24 cellular contexts compared by ENCODE assay signal in the genomic region with DNA sequence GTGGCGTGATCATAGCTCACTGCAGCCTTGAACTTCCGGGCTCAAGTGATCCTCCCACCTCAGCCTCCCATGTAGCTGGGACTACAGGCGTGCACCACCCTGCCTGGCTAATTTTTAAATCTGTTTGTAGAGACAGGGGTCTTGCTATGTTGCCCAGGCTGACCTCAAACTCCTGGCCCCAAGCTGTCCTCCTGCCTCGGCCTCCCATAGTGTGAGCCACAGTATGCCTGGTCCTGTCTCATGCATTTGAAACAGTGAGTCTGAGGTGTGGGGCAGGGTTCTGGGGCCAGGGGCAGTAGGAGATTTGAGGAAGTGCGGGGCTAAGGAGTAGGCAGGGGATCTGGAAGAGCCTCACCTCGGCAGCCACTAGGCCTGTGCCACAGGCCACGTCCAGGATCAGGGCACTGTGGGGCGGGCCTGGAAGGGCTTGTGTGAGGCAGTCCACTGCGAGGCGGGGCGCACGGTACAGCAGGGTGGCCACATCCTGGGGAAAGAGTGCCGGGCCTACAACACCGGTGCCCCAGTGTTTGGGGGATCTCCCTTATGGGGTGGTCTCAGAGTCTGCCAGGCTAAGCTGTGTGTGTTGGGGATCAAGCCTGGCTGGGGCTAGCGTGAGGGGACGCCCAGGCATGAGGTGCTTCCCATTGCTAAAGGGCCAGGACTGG. TPM values are rescaled to one million over a fixed set of nuclear protein-coding genes. Genes with fewer than 3 reads are reported as not detected.
A peak's percentile ranks its signal among the peaks of the same experiment; 100 is the strongest.
DNase-seq lines count a peak whose midpoint lies in the region; ATAC-seq, FAIRE-seq and TF ChIP-seq lines count a peak whose summit lies in the region.
"Had no signal": no experiment of that assay in that cellular context is flagged by ENCODE, and none has a peak within 500 bp of the region (broad histone marks: within the 10 kb centered on the region; RNA-seq: fewer than 3 reads in every experiment).

No MANE protein-coding gene starts in this region.

- H3K9me2 ChIP-seq in PC-9 (ENCODE audit: insufficient read depth), result no peaks in the 10 kb centered on the region

- H3K79me2 ChIP-seq in PC-9 (ENCODE audit: low read depth) (no peaks in the 10 kb centered on the region), H1 (ENCODE audit: control insufficient read depth in 1 of 2, insufficient read depth in 2 of 2, low read length in 2 of 2) (no peaks in the 10 kb centered on the region)

- H3F3A ChIP-seq in PC-9 (ENCODE audit: insufficient read depth, low read depth), result peaks cover 33% of the 10 kb centered on the region

- H3K14ac ChIP-seq in H1 (ENCODE audit: insufficient read length), result no peak overlapping the region

- TF ChIP-seq CTCF in PC-9 (conservative IDR thresholded peaks at IDR 0.05), result no peak
- no peak for TF ChIP-seq CTCF in H1 (IDR thresholded peaks at IDR 0.05; ENCODE audit: control extremely low read depth in 1 of 3, insufficient read depth in 1 of 3, low read depth in 1 of 3, low read length in 3 of 3)

- no peak for TF ChIP-seq EP300 in H1 (IDR thresholded peaks at IDR 0.05; ENCODE audit: borderline replicate concordance in 1 of 2, low read depth in 2 of 2, low read length in 2 of 2)

- H3K27ac Mint-ChIP-seq in activated naive CD4-positive, alpha-beta T cell treated with anti-CD3 and anti-CD28 coated beads, Interleukin-2, amount 50 U/mL, for 24 hours, result no peak overlapping the region
- no peak overlapping the region for H3K27ac Mint-ChIP-seq in activated naive CD4-positive, alpha-beta T cell treated with anti-CD3 and anti-CD28 coated beads, Interleukin-2, amount 50 U/mL, for 72 hours
- H3K27ac Mint-ChIP-seq: activated CD8-positive, alpha-beta memory T cell treated with anti-CD3 and anti-CD28 coated beads, Interleukin-2, amount 10 ng/mL, durations not matched to agents 7 days and 5 days; naive B cell had no signal

- no peak for FAIRE-seq in H1 (lab: Jason Lieb, UNC)

- H3K4me1 ChIP-seq in PC-9 (replicated peaks; ENCODE audit: insufficient read depth), result peaks cover 19% of the 10 kb centered on the region
- peaks cover 0 to 11% (median 5%) of the 10 kb centered on the region in 4 experiments; a peak in 5 of 7 replicates for H3K4me1 ChIP-seq in H1 (replicated peaks in 1 of 4; ENCODE audit: control insufficient read depth in 3 of 4, insufficient read depth in 4 of 4, low read length in 3 of 4)

- BruUV-seq in PC-9 (replicated peaks; lab: Mats Ljungman, UMichigan), result no TSS peak

- no peaks in the 10 kb centered on the region for H3K79me1 ChIP-seq in H1 (ENCODE audit: low read depth, low read length)

- intact Hi-C loops in PC-9 (cut with micrococcal nuclease; ENCODE audit: unreplicated experiment) (no loop called here), sciatic nerve (cut with DNase I) (no loop called here)

- no peak overlapping the region for H4K91ac ChIP-seq in H1 (replicated peaks; ENCODE audit: insufficient read length, low read length)

- peak overlapping the region; percentile 63 for H3K4me3 Mint-ChIP-seq in activated naive CD4-positive, alpha-beta T cell treated with anti-CD3 and anti-CD28 coated beads, Interleukin-2, amount 50 U/mL, for 24 hours

- H4K20me1 ChIP-seq in PC-9 (ENCODE audit: insufficient read depth), result no peaks in the 10 kb centered on the region
- no peaks in the 10 kb centered on the region for H4K20me1 ChIP-seq in H1 (replicated peaks in 1 of 2; ENCODE audit: control insufficient read depth in 1 of 2, insufficient read depth in 2 of 2, low read length in 2 of 2)

- H3K4me2 ChIP-seq in PC-9 (peak overlapping the region; percentile 87; the same call in 1 of the 2 replicates), H1 (ENCODE audit: insufficient read depth in 1 of 2, low read depth in 2 of 2, low read length in 2 of 2) (no peak overlapping the region; a peak in 1 of 4 replicates)

- H3K56ac ChIP-seq in H1 (replicated peaks; ENCODE audit: insufficient read length, low read depth, low read length), result no peak overlapping the region

- no peak overlapping the region for H3K4ac ChIP-seq in H1 (replicated peaks; ENCODE audit: insufficient read length, low read depth, low read length)

- H3K27me3 Mint-ChIP-seq in activated naive CD4-positive, alpha-beta T cell treated with anti-CD3 and anti-CD28 coated beads, Interleukin-2, amount 50 U/mL, for 24 hours, result no peaks in the 10 kb centered on the region
- H3K27me3 Mint-ChIP-seq: CD4-positive, CD25-positive, alpha-beta regulatory T cell; naive B cell; stimulated activated naive B cell treated with anti-CD40 and anti-IgM and Interleukin-4, amounts not matched to agents 10 μg/mL and 1 μg/mL and 100 μg/mL, for 72 hours had no signal

- peaks cover 16% of the 10 kb centered on the region for H3K4me1 Mint-ChIP-seq in activated naive CD4-positive, alpha-beta T cell treated with anti-CD3 and anti-CD28 coated beads, Interleukin-2, amount 50 U/mL, for 24 hours

- no peak overlapping the region for H3K4me3 ChIP-seq in PC-9
- H3K4me3 ChIP-seq in H1 (ENCODE audit: extremely low read depth in 1 of 4, insufficient read depth in 2 of 4, low read depth in 3 of 4, low read length in 4 of 4), result no peak overlapping the region

- H3K9ac ChIP-seq in H1 (replicated peaks in 1 of 4; ENCODE audit: extremely low read depth in 1 of 4, low read depth in 3 of 4, low read length in 3 of 4), result no peak overlapping the region

- 0 out of 2 replicates have a peak overlapping the region, but pooled peaks have one; percentile 52 for H2BK12ac ChIP-seq in H1 (ENCODE audit: low read depth, low read length)

- H3K18ac ChIP-seq in H1 (ENCODE audit: extremely low read depth, low read length), result peak overlapping the region; percentile 75; the same call in 1 of the 2 replicates

- no peak overlapping the region for H3K27ac ChIP-seq in PC-9
- no peak overlapping the region for H3K27ac ChIP-seq in H1 (ENCODE audit: low read depth, low read length)
- H3K27ac ChIP-seq: gastrocnemius medialis had no signal

- H3K9me3 Mint-ChIP-seq in activated naive CD4-positive, alpha-beta T cell treated with anti-CD3 and anti-CD28 coated beads, Interleukin-2, amount 50 U/mL, for 24 hours, result no peaks in the 10 kb centered on the region
- H3K9me3 Mint-ChIP-seq in activated naive CD4-positive, alpha-beta T cell treated with anti-CD3 and anti-CD28 coated beads, Interleukin-2, amount 50 U/mL, for 72 hours, result no peaks in the 10 kb centered on the region
- H3K9me3 Mint-ChIP-seq: CD4-positive, CD25-positive, alpha-beta regulatory T cell; naive B cell; stimulated activated naive B cell treated with anti-CD40 and anti-IgM and Interleukin-4, amounts not matched to agents 10 μg/mL and 1 μg/mL and 100 μg/mL, for 72 hours had no signal

- no peak overlapping the region for H2BK20ac ChIP-seq in H1 (ENCODE audit: low read length)

- H2BK120ac ChIP-seq in H1 (replicated peaks; ENCODE audit: low read depth, low read length), result peak overlapping the region; percentile 64

- H2AK5ac ChIP-seq in H1 (ENCODE audit: low read depth, low read length), result no peak overlapping the region

- H4K8ac ChIP-seq in H1 (ENCODE audit: extremely low read depth, insufficient read depth, low read length), result no peak overlapping the region; the same call in 1 of the 2 replicates

- H2AFZ ChIP-seq in PC-9 (no peak overlapping the region), H1 (ENCODE audit: low read length) (no peak overlapping the region)

- H3K9me3 ChIP-seq in PC-9 (ENCODE audit: insufficient read depth, low read depth) (no peaks in the 10 kb centered on the region), H1 (ENCODE audit: insufficient read depth in 2 of 2, low read depth in 1 of 2, low read length in 1 of 2) (no peaks in the 10 kb centered on the region)
- H3K9me3 ChIP-seq: gastrocnemius medialis, upper lobe of left lung had no signal

- no peak overlapping the region for H3K23ac ChIP-seq in H1 (ENCODE audit: insufficient read length)

- H2BK15ac ChIP-seq in H1 (ENCODE audit: low read length), result no peak overlapping the region

- no peak for TF ChIP-seq RAD21 in H1 (IDR thresholded peaks at IDR 0.05 in 1 of 2, conservative IDR thresholded peaks at IDR 0.05 in 1 of 2; ENCODE audit: low read depth in 2 of 2, low read length in 2 of 2)

- no peak for DNase-seq in activated naive CD4-positive, alpha-beta T cell treated with anti-CD3 and anti-CD28 coated beads, Interleukin-2, amount 50 U/mL, for 72 hours (ENCODE audit: low spot score in 2 of 2)
- DNase-seq in PC-9, result no peak
- DNase-seq in H1 (ENCODE audit: low read depth in 1 of 2, low spot score in 2 of 2), result no peak
- no peak for DNase-seq in sciatic nerve (ENCODE audit: low spot score)
- DNase-seq in NCI-H2171 (lab: John Stamatoyannopoulos, UW), result no peak
- DNase-seq in activated naive CD4-positive, alpha-beta T cell treated with anti-CD3 and anti-CD28 coated beads, Interleukin-2, amount 50 U/mL, for 16 hours, result no peak
- DNase-seq: activated CD8-positive, alpha-beta memory T cell treated with anti-CD3 and anti-CD28 coated beads, Interleukin-2, amount 10 ng/mL, durations not matched to agents 7 days and 5 days; activated naive CD4-positive, alpha-beta T cell treated with Interleukin-2 at 50 U/mL for 16 hours; CD4-positive, CD25-positive, alpha-beta regulatory T cell; DMS79; erythroblast; gastrocnemius medialis; GOT3; naive B cell; NCI-H1436; stimulated activated CD4-positive, alpha-beta T cell treated with anti-CD3 and anti-CD28 coated beads, Interleukin-12 subunit alpha, Interleukin-12 subunit beta, amount 100 ng/mL, for 4 hours; stimulated activated naive B cell treated with anti-CD40 and anti-IgM and Interleukin-4, amounts not matched to agents 10 μg/mL and 1 μg/mL and 100 μg/mL, for 72 hours had no signal

- H3K36me3 Mint-ChIP-seq in activated naive CD4-positive, alpha-beta T cell treated with anti-CD3 and anti-CD28 coated beads, Interleukin-2, amount 50 U/mL, for 24 hours, result no peaks in the 10 kb centered on the region
- H3K36me3 Mint-ChIP-seq in activated naive CD4-positive, alpha-beta T cell treated with anti-CD3 and anti-CD28 coated beads, Interleukin-2, amount 50 U/mL, for 72 hours, result no peaks in the 10 kb centered on the region
- H3K36me3 Mint-ChIP-seq: activated CD8-positive, alpha-beta memory T cell treated with anti-CD3 and anti-CD28 coated beads, Interleukin-2, amount 10 ng/mL, durations not matched to agents 7 days and 5 days; CD4-positive, CD25-positive, alpha-beta regulatory T cell; naive B cell; stimulated activated naive B cell treated with anti-CD40 and anti-IgM and Interleukin-4, amounts not matched to agents 10 μg/mL and 1 μg/mL and 100 μg/mL, for 72 hours had no signal

- CTCF ChIA-PET in PC-9 (lab: Charles Lee) (interaction anchor here (1.4 kb wide), 1 partner anchor 8 kb away, joined by 4 read pairs; no protein-coding TSS in a partner anchor), H1 (lab: Charles Lee; ENCODE audit: partially characterized antibody) (interaction anchor here (0.6 to 7.1 kb wide), 19 partner anchors 9 to 199 kb away, joined by 3 to 65 read pairs (median 5); a partner anchor contains a TSS)

- POLR2A ChIA-PET in PC-9 (lab: Charles Lee; ENCODE audit: unreplicated experiment), result interaction anchor here (0.6 to 1.8 kb wide), 2 partner anchors 10 to 106 kb away, joined by 3 to 29 read pairs; no protein-coding TSS in a partner anchor
- POLR2A ChIA-PET in H1 (lab: Charles Lee; ENCODE audit: partially characterized antibody), result interaction anchor here (0.5 to 6.5 kb wide), 12 partner anchors 9 to 107 kb away, joined by 3 to 96 read pairs (median 6); a partner anchor contains a TSS

- no peak for TF ChIP-seq POLR2A in H1 (IDR thresholded peaks at IDR 0.05; ENCODE audit: control extremely low read depth in 1 of 2, low read depth in 2 of 2, low read length in 2 of 2)

- WGBS in H1 (ENCODE audit: extremely low coverage in 1 of 2, insufficient coverage in 1 of 2, insufficient read length in 1 of 2, insufficient replicate concordance in 2 of 2, low coverage in 1 of 2, low lambda C conversion rate in 2 of 2, missing lambda C conversion rate in 1 of 2), 2 experiments, result 86% methylated on average over 16 of the region's 16 CpGs; no CpG with 5 or more reads in 1 of the 2 experiments

- H3K27me3 ChIP-seq in PC-9 (ENCODE audit: insufficient read depth, low read depth) (no peaks in the 10 kb centered on the region), H1 (replicated peaks in 1 of 4; ENCODE audit: control insufficient read depth in 3 of 4, extremely low read depth in 1 of 4, insufficient read depth in 3 of 4, low read length in 3 of 4) (no peaks in the 10 kb centered on the region)
- H3K27me3 ChIP-seq: gastrocnemius medialis, upper lobe of left lung had no signal

- no peak overlapping the region for H2BK5ac ChIP-seq in H1 (ENCODE audit: low read depth, low read length)

- H3K36me3 ChIP-seq in PC-9 (ENCODE audit: low read depth), result no peaks in the 10 kb centered on the region
- H3K36me3 ChIP-seq in H1 (ENCODE audit: control insufficient read depth in 2 of 4, insufficient read depth in 4 of 4, low read length in 3 of 4), result no peaks in the 10 kb centered on the region
- H3K36me3 ChIP-seq: gastrocnemius medialis, upper lobe of left lung had no signal

- H3K23me2 ChIP-seq in H1 (ENCODE audit: low read depth, low read length), result peaks cover 6% of the 10 kb centered on the region; the same call in 1 of the 2 replicates

- no peak overlapping the region for H4K5ac ChIP-seq in H1 (ENCODE audit: insufficient read length, low read depth, low read length)

- ATAC-seq in activated naive CD4-positive, alpha-beta T cell treated with anti-CD3 and anti-CD28 coated beads, Interleukin-2, amount 50 U/mL, for 72 hours, result no peak
- ATAC-seq in sciatic nerve, result peak; percentile 3
- no peak for ATAC-seq in activated CD4-positive, CD25-positive, alpha-beta regulatory T cell treated with anti-CD3 and anti-CD28 coated beads, Interleukin-2, amount 50 U/mL, for 24 hours
- ATAC-seq: activated CD8-positive, alpha-beta memory T cell treated with anti-CD3 and anti-CD28 coated beads, Interleukin-2, amount 10 ng/mL, durations not matched to agents 7 days and 5 days; gastrocnemius medialis; stimulated activated naive B cell treated with anti-CD40 and anti-IgM and Interleukin-4, amounts not matched to agents 10 μg/mL and 1 μg/mL and 100 μg/mL, for 72 hours had no signal

RNA-seq across cellular contexts. Expression of a gene that starts 1.5 kb away (rescaled TPM):
- total RNA-seq in activated naive CD4-positive, alpha-beta T cell treated with anti-CD3 and anti-CD28 coated beads, Interleukin-2, amount 50 U/mL, for 72 hours, result 1 to 10 TPM in 1 of 2 donors, under 1 TPM in 1; 0.50 to 3.4 TPM
- total RNA-seq in PC-9 (2021) (23.2 and 34.7 TPM in 2 replicates), sciatic nerve (6.2 TPM)
- 5.6 and 6.2 TPM in 2 replicates for total RNA-seq in H1 (2021; fragmentation: NEBNext Ultra II Directional; extraction: Animal tissue kit (Norgen Biotek cat#: 25700))
- 12.0 and 21.6 TPM in 2 replicates for polyA plus RNA-seq in H1 (2011; rRNA removed)
- 14.6 TPM for polyA plus RNA-seq in H1 (2011; cell fraction: cytosol; rRNA removed)
- 19.1 TPM for polyA plus RNA-seq in H1 (2011; cell fraction: nucleus; rRNA removed)
- 4.4 to 11.8 TPM (median 8.7 TPM) in 4 replicates for polyA plus RNA-seq in H1 (2012, experiment 1 of 2)
- 5.8 TPM for polyA plus RNA-seq in H1 (2012, experiment 2 of 2)
- 3.1 TPM for polyA plus RNA-seq in H1 (2013, experiment 1 of 2)
- polyA plus RNA-seq in H1 (2013, experiment 2 of 2), result 2.6 TPM
- 3.9 and 8.7 TPM in 2 replicates for polyA minus RNA-seq in H1 (2011; rRNA and poly(A)+ RNA removed)
- polyA minus RNA-seq in H1 (2011; cell fraction: cytosol; rRNA and poly(A)+ RNA removed), result 5.5 TPM
- polyA minus RNA-seq in H1 (2011; cell fraction: nucleus; rRNA and poly(A)+ RNA removed), result 14.0 TPM

RNA-seq across cellular contexts. Expression of a gene that starts 10.1 kb away (rescaled TPM):
- total RNA-seq in activated naive CD4-positive, alpha-beta T cell treated with anti-CD3 and anti-CD28 coated beads, Interleukin-2, amount 50 U/mL, for 72 hours, result under 1 TPM; 0.10 to 0.57 TPM
- total RNA-seq in PC-9 (2021), result 498 and 602 TPM in 2 replicates
- total RNA-seq in H1 (2021; fragmentation: NEBNext Ultra II Directional; extraction: Animal tissue kit (Norgen Biotek cat#: 25700)), result 28.0 TPM in 2 replicates
- 69.3 and 112 TPM in 2 replicates for polyA plus RNA-seq in H1 (2011; rRNA removed)
- 77.0 TPM for polyA plus RNA-seq in H1 (2011; cell fraction: cytosol; rRNA removed)
- 68.1 TPM for polyA plus RNA-seq in H1 (2011; cell fraction: nucleus; rRNA removed)
- 23.8 to 46.5 TPM (median 45.3 TPM) in 4 replicates for polyA plus RNA-seq in H1 (2012, experiment 1 of 2)
- polyA plus RNA-seq in H1 (2012, experiment 2 of 2), result 45.3 TPM
- 57.8 TPM for polyA plus RNA-seq in H1 (2013, experiment 1 of 2)
- 59.7 TPM for polyA plus RNA-seq in H1 (2013, experiment 2 of 2)
- 30.3 and 31.4 TPM in 2 replicates for polyA minus RNA-seq in H1 (2011; rRNA and poly(A)+ RNA removed)
- 33.1 TPM for polyA minus RNA-seq in H1 (2011; cell fraction: cytosol; rRNA and poly(A)+ RNA removed)
- polyA minus RNA-seq in H1 (2011; cell fraction: nucleus; rRNA and poly(A)+ RNA removed), result 34.6 TPM
- 0.85 TPM for total RNA-seq in sciatic nerve

RNA-seq across cellular contexts. Expression of a gene that starts 20.1 kb away (rescaled TPM):
- total RNA-seq in activated naive CD4-positive, alpha-beta T cell treated with anti-CD3 and anti-CD28 coated beads, Interleukin-2, amount 50 U/mL, for 72 hours, result not detected
- 0.48 and 0.72 TPM in 2 replicates for total RNA-seq in PC-9 (2021)
- total RNA-seq in H1 (2021; fragmentation: NEBNext Ultra II Directional; extraction: Animal tissue kit (Norgen Biotek cat#: 25700)), result not detected in 2 replicates
- 0.26 and 0.33 TPM in 2 replicates for polyA plus RNA-seq in H1 (2011; rRNA removed)
- polyA plus RNA-seq in H1 (2011; cell fraction: cytosol; rRNA removed), result not detected
- polyA plus RNA-seq in H1 (2011; cell fraction: nucleus; rRNA removed), result not detected
- 0.23 TPM in 1 of 4 replicates, not detected in the others for polyA plus RNA-seq in H1 (2012, experiment 1 of 2)
- not detected for polyA plus RNA-seq in H1 (2012, experiment 2 of 2)
- 0.16 TPM for polyA plus RNA-seq in H1 (2013, experiment 1 of 2)
- polyA plus RNA-seq in H1 (2013, experiment 2 of 2), result not detected
- polyA minus RNA-seq in H1 (2011; rRNA and poly(A)+ RNA removed), result not detected in 2 replicates
- polyA minus RNA-seq in H1 (2011; cell fraction: cytosol; rRNA and poly(A)+ RNA removed), result not detected
- not detected for polyA minus RNA-seq in H1 (2011; cell fraction: nucleus; rRNA and poly(A)+ RNA removed)
- not detected for total RNA-seq in sciatic nerve
- total RNA-seq: activated CD8-positive, alpha-beta memory T cell treated with anti-CD3 and anti-CD28 coated beads, Interleukin-2, amount 10 ng/mL, durations not matched to agents 7 days and 5 days; CD4-positive, CD25-positive, alpha-beta regulatory T cell; dermis microvascular lymphatic vessel endothelial cell; gastrocnemius medialis; LHCN-M2; liver; RPMI7951; upper lobe of left lung had no signal

Comparison
In these comparisons a context has a peak if more than half of its experiments do, and no peak if none do; other contexts are left out.
1. RNA of a gene that starts 10.1 kb away (total RNA-seq): 498 to 602 TPM in PC-9; 28.0 TPM in H1, 0.85 TPM in sciatic nerve (single experiment) and 0.10 to 0.57 TPM in activated naive CD4-positive, alpha-beta T cell treated with anti-CD3 and anti-CD28 coated beads, Interleukin-2, amount 50 U/mL, for 72 hours; every median in the first group is over 10 times any median in the second.